In genomic region chr18:35197286-35197685, GRCh38 we compare ENCODE assay signal across 30 cellular contexts.
"Had no signal": no experiment of that assay in that cellular context is flagged by ENCODE, and none has a peak within 500 bp of the region (broad histone marks: within the 10 kb centered on the region; RNA-seq: fewer than 3 reads in every experiment).

No MANE protein-coding gene starts in this region.

- H2AFZ ChIP-seq: neural progenitor cell, parathyroid adenoma had no signal

- H3K9me3 Mint-ChIP-seq: immature natural killer cell; naive thymus-derived CD8-positive, alpha-beta T cell; nephron; neural progenitor cell; stimulated activated memory B cell treated with anti-CD40 and anti-IgM and Interleukin-4, amounts not matched to agents 10 μg/mL and 1 μg/mL and 100 μg/mL, for 72 hours had no signal

- H3K27ac ChIP-seq: left lung, lower lobe of right lung, neural progenitor cell, neutrophil, parathyroid adenoma, right atrium auricular region, right lobe of liver, stomach, suprapubic skin, thoracic aorta, tibial artery, upper lobe of right lung had no signal

- H3K4me1 Mint-ChIP-seq: immature natural killer cell; stimulated activated memory B cell treated with anti-CD40 and anti-IgM and Interleukin-4, amounts not matched to agents 10 μg/mL and 1 μg/mL and 100 μg/mL, for 72 hours had no signal

- H3K36me3 Mint-ChIP-seq: immature natural killer cell; neural progenitor cell; stimulated activated memory B cell treated with anti-CD40 and anti-IgM and Interleukin-4, amounts not matched to agents 10 μg/mL and 1 μg/mL and 100 μg/mL, for 72 hours had no signal

- H3K27ac Mint-ChIP-seq: immature natural killer cell; neural progenitor cell; progenitor cell of endocrine pancreas; stimulated activated memory B cell treated with anti-CD40 and anti-IgM and Interleukin-4, amounts not matched to agents 10 μg/mL and 1 μg/mL and 100 μg/mL, for 72 hours had no signal

- H3K79me2 ChIP-seq: parathyroid adenoma had no signal

- H3K36me3 ChIP-seq: left lung, lower lobe of right lung, neural progenitor cell, neutrophil, right atrium auricular region, right lobe of liver, stomach, suprapubic skin, thoracic aorta, tibial artery, upper lobe of right lung had no signal

- H3K4me2 ChIP-seq: neural progenitor cell, smooth muscle cell had no signal

- H3K9me3 ChIP-seq: left lung, lower lobe of right lung, neutrophil, right atrium auricular region, right lobe of liver, stomach, suprapubic skin, thoracic aorta, tibial artery, upper lobe of right lung had no signal

- H3K4me3 ChIP-seq: left lung, lower lobe of right lung, neural progenitor cell, right atrium auricular region, right lobe of liver, smooth muscle cell, stomach, suprapubic skin, thoracic aorta, tibial artery, upper lobe of right lung had no signal

- H3K4me1 ChIP-seq: left lung, lower lobe of right lung, neural progenitor cell, parathyroid adenoma, right atrium auricular region, right lobe of liver, stomach, suprapubic skin, tibial artery, upper lobe of right lung had no signal

- H3K4me3 Mint-ChIP-seq: immature natural killer cell; naive thymus-derived CD8-positive, alpha-beta T cell; nephron; neural progenitor cell; stimulated activated memory B cell treated with anti-CD40 and anti-IgM and Interleukin-4, amounts not matched to agents 10 μg/mL and 1 μg/mL and 100 μg/mL, for 72 hours had no signal

- H3K27me3 ChIP-seq: left lung, neural progenitor cell, neutrophil, right atrium auricular region, right lobe of liver, stomach, suprapubic skin, tibial artery, upper lobe of right lung had no signal

- DNase-seq: hypothalamus; immature natural killer cell; kidney; left colon; left lung; lower lobe of right lung; mammary epithelial cell; mesenchymal stem cell; naive thymus-derived CD8-positive, alpha-beta T cell; occipital lobe; right lobe of liver; stimulated activated CD4-positive, alpha-beta T cell treated with anti-CD3 and anti-CD28 coated beads, Interleukin-1b, Interleukin-23, amount 100 ng/mL, for 48 hours; stimulated activated CD4-positive, alpha-beta T cell treated with anti-CD3 and anti-CD28 coated beads, Interleukin-2, amount 100 ng/mL, for 48 hours; stimulated activated CD4-positive, alpha-beta T cell treated with anti-CD3 and anti-CD28 coated beads, Interleukin-4, amount 100 ng/mL, for 4 hours; stimulated activated CD8-positive, alpha-beta memory T cell treated with anti-CD3 and anti-CD28 coated beads, Interleukin-4, amount 100 ng/mL, for 48 hours; stimulated activated naive CD8-positive, alpha-beta T cell treated with anti-CD3 and anti-CD28 coated beads, Interleukin-15, Interleukin-2, amounts not matched to agents 100 U/mL and 50 U/mL, for 24 hours; stomach; tibial artery; trophoblast cell; upper lobe of right lung had no signal

- H3K27me3 Mint-ChIP-seq: progenitor cell of endocrine pancreas had no signal

- ATAC-seq: left colon; left lung; lower lobe of right lung; naive thymus-derived CD8-positive, alpha-beta T cell; right lobe of liver; stimulated activated memory B cell treated with anti-CD40 and anti-IgM and Interleukin-4, amounts not matched to agents 10 μg/mL and 1 μg/mL and 100 μg/mL, for 72 hours; stimulated activated naive CD8-positive, alpha-beta T cell treated with anti-CD3 and anti-CD28 coated beads, Interleukin-15, Interleukin-2, amounts not matched to agents 100 U/mL and 50 U/mL, for 24 hours; upper lobe of right lung had no signal
